In the genomic region with DNA sequence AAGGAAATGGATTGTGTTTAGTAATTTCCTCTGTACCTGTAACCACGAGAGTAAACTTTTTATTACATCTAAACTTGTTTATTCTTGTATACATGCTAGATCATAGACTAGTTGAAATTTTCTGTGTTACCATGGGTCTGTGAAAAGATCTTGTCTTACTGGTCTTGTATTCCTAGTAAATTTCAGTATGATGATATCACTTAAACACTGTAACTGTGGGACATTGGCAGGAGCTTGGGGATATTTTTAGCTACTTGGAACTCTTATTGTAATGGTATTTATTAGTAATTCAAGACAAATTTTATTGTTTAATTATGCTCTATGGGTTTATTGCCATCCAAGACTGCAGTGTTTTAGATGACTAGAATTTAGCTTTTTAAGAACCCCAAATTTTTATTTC, we compare ENCODE assay signal across 12 cellular contexts. TPM values are rescaled to one million over a fixed set of nuclear protein-coding genes. Genes with fewer than 3 reads are reported as not detected.
DNase-seq lines count a peak whose midpoint lies in the region; ATAC-seq and TF ChIP-seq lines count a peak whose summit lies in the region.
"Had no signal": no experiment of that assay in that cellular context is flagged by ENCODE, and none has a peak within 500 bp of the region (broad histone marks: within the 10 kb centered on the region; RNA-seq: fewer than 3 reads in every experiment).

No MANE protein-coding gene starts in this region.

- ATAC-seq in GM23338 (no peak), gastroesophageal sphincter (no peak)

- H3K4me3 ChIP-seq in GM23338 (no peak overlapping the region), astrocyte of the spinal cord (ENCODE audit: low read depth, low read length) (no peak overlapping the region), gastroesophageal sphincter (no peak overlapping the region)

- no peak for TF ChIP-seq EP300 in gastroesophageal sphincter (IDR thresholded peaks at IDR 0.05)

- peaks cover 23% of the 10 kb centered on the region for H3K79me2 ChIP-seq in GM23338 (replicated peaks; ENCODE audit: insufficient read depth)

- no peak overlapping the region for H3K4me2 ChIP-seq in GM23338

- no peaks in the 10 kb centered on the region for H4K20me1 ChIP-seq in GM23338 (replicated peaks; ENCODE audit: insufficient read depth)

- H3K27ac ChIP-seq in GM23338 (ENCODE audit: low read depth) (no peak overlapping the region), gastroesophageal sphincter (peak overlapping the region in 3 of 4 donors; percentile 78 to 84 (median 81))

- no peaks in the 10 kb centered on the region for H3K9me3 Mint-ChIP-seq in GM23338
- H3K9me3 Mint-ChIP-seq in activated CD4-positive, alpha-beta memory T cell treated with anti-CD3 and anti-CD28 coated beads, Interleukin-2, amount 10 ng/mL, durations not matched to agents 7 days and 5 days: no peaks in the 10 kb centered on the region
- H3K9me3 Mint-ChIP-seq: activated T-helper 1 cell treated with anti-CD3 and anti-CD28 coated beads, Interleukin-12 subunit alpha, Interleukin-12 subunit beta, Interleukin-2, Interleukin-4 antibody, amounts not matched to agents 30 ng/mL and 10 ng/mL and 1 ng/mL, durations not matched to agents 14 hours and 24 hours and 36 hours; dendritic cell treated with granulocyte-macrophage colony-stimulating factor and Interleukin-4, amounts not matched to agents 40 ng/mL and 50 ng/mL, for 4 days; naive B cell had no signal

- H3F3A ChIP-seq in GM23338 (replicated peaks; ENCODE audit: low read depth): no peaks in the 10 kb centered on the region

- H3K27me3 Mint-ChIP-seq in GM23338 (ENCODE audit: insufficient read depth, low read depth, poor library complexity): peaks cover 5% of the 10 kb centered on the region
- no peaks in the 10 kb centered on the region for H3K27me3 Mint-ChIP-seq in activated CD4-positive, alpha-beta memory T cell treated with anti-CD3 and anti-CD28 coated beads, Interleukin-2, amount 10 ng/mL, durations not matched to agents 7 days and 5 days
- H3K27me3 Mint-ChIP-seq: dendritic cell treated with granulocyte-macrophage colony-stimulating factor and Interleukin-4, amounts not matched to agents 40 ng/mL and 50 ng/mL, for 4 days; naive B cell had no signal

- TF ChIP-seq CTCF in GM23338 (conservative IDR thresholded peaks at IDR 0.05; ENCODE audit: low read depth in 2 of 2) (no peak), astrocyte of the spinal cord (IDR thresholded peaks at IDR 0.05; ENCODE audit: low read depth, low read length) (no peak), gastroesophageal sphincter (IDR thresholded peaks at IDR 0.05) (no peak)

- H3K36me3 ChIP-seq in GM23338 (ENCODE audit: insufficient read depth): no peaks in the 10 kb centered on the region
- no peaks in the 10 kb centered on the region for H3K36me3 ChIP-seq in gastroesophageal sphincter

- no peaks in the 10 kb centered on the region for H3K36me3 Mint-ChIP-seq in GM23338 (ENCODE audit: low read depth)
- no peaks in the 10 kb centered on the region for H3K36me3 Mint-ChIP-seq in activated CD4-positive, alpha-beta memory T cell treated with anti-CD3 and anti-CD28 coated beads, Interleukin-2, amount 10 ng/mL, durations not matched to agents 7 days and 5 days (ENCODE audit: low read depth)

- no peak for TF ChIP-seq POLR2A in gastroesophageal sphincter (IDR thresholded peaks at IDR 0.05)

- H2AFZ ChIP-seq in GM23338: no peak overlapping the region

- POLR2A ChIA-PET in activated CD4-positive, alpha-beta memory T cell treated with anti-CD3 and anti-CD28 coated beads, Interleukin-2, amount 10 ng/mL, durations not matched to agents 7 days and 5 days (lab: Charles Lee): interaction anchor here (0.6 kb wide), 1 partner anchor 15 kb away, joined by 3 read pairs; no protein-coding TSS in a partner anchor

- H3K9me2 ChIP-seq in GM23338 (ENCODE audit: insufficient read depth): no peaks in the 10 kb centered on the region

- H3K27me3 ChIP-seq in GM23338 (ENCODE audit: insufficient read depth) (no peaks in the 10 kb centered on the region), gastroesophageal sphincter (no peaks in the 10 kb centered on the region)

- 0 out of 2 replicates have a peak overlapping the region, but pooled peaks have one; percentile 11 for H3K27ac Mint-ChIP-seq in GM23338
- H3K27ac Mint-ChIP-seq in activated CD4-positive, alpha-beta memory T cell treated with anti-CD3 and anti-CD28 coated beads, Interleukin-2, amount 10 ng/mL, durations not matched to agents 7 days and 5 days: no peak overlapping the region
- H3K27ac Mint-ChIP-seq: activated T-helper 1 cell treated with anti-CD3 and anti-CD28 coated beads, Interleukin-12 subunit alpha, Interleukin-12 subunit beta, Interleukin-2, Interleukin-4 antibody, amounts not matched to agents 30 ng/mL and 10 ng/mL and 1 ng/mL, durations not matched to agents 14 hours and 24 hours and 36 hours; dendritic cell treated with granulocyte-macrophage colony-stimulating factor and Interleukin-4, amounts not matched to agents 40 ng/mL and 50 ng/mL, for 4 days had no signal

- H3K4me1 ChIP-seq in GM23338 (ENCODE audit: insufficient read depth) (peaks cover 19% of the 10 kb centered on the region), gastroesophageal sphincter (peaks cover 3 to 58% (median 14%) of the 10 kb centered on the region in 3 donors)

- 5 to 50% methylated on average over 1 of the region's 1 CpG for WGBS in gastroesophageal sphincter (ENCODE audit: low coverage in 1 of 2), 2 donors

- DNase-seq in GM23338 (ENCODE audit: low spot score) (no peak), astrocyte of the spinal cord (ENCODE audit: low read depth, low spot score) (peak; percentile 76), superior temporal gyrus (ENCODE audit: extremely low spot score) (peak; percentile 71), DMS153 treated with DMSO at 0.1 percent for 48 hours (lab: John Stamatoyannopoulos, UW; ENCODE audit: unreplicated experiment) (no peak), GOT3 (lab: John Stamatoyannopoulos, UW) (no peak)
- no peak for DNase-seq in activated CD4-positive, alpha-beta memory T cell treated with anti-CD3 and anti-CD28 coated beads, Interleukin-2, amount 10 ng/mL, durations not matched to agents 7 days and 5 days
- DNase-seq: naive B cell, NCI-H1048, NCI-H748 treated with DMSO at 0.1 percent for 48 hours had no signal

- in situ Hi-C loops in astrocyte of the spinal cord (cut with HindIII; ENCODE audit: low sequenced_read_pairs): no loop called here

- peaks cover 35% of the 10 kb centered on the region for H3K4me1 Mint-ChIP-seq in GM23338
- peaks cover 57% of the 10 kb centered on the region for H3K4me1 Mint-ChIP-seq in activated CD4-positive, alpha-beta memory T cell treated with anti-CD3 and anti-CD28 coated beads, Interleukin-2, amount 10 ng/mL, durations not matched to agents 7 days and 5 days

- no peak overlapping the region for H3K4me3 Mint-ChIP-seq in GM23338
- H3K4me3 Mint-ChIP-seq in activated CD4-positive, alpha-beta memory T cell treated with anti-CD3 and anti-CD28 coated beads, Interleukin-2, amount 10 ng/mL, durations not matched to agents 7 days and 5 days: no peak overlapping the region
- H3K4me3 Mint-ChIP-seq: activated T-helper 1 cell treated with anti-CD3 and anti-CD28 coated beads, Interleukin-12 subunit alpha, Interleukin-12 subunit beta, Interleukin-2, Interleukin-4 antibody, amounts not matched to agents 30 ng/mL and 10 ng/mL and 1 ng/mL, durations not matched to agents 14 hours and 24 hours and 36 hours; dendritic cell treated with granulocyte-macrophage colony-stimulating factor and Interleukin-4, amounts not matched to agents 40 ng/mL and 50 ng/mL, for 4 days; naive B cell had no signal

- H3K9me3 ChIP-seq in gastroesophageal sphincter: no peaks in the 10 kb centered on the region

- CTCF ChIA-PET in activated CD4-positive, alpha-beta memory T cell treated with anti-CD3 and anti-CD28 coated beads, Interleukin-2, amount 10 ng/mL, durations not matched to agents 7 days and 5 days (lab: Charles Lee): interaction anchor here (0.7 kb wide), 1 partner anchor 15 kb away, joined by 3 read pairs; no protein-coding TSS in a partner anchor

TF ChIP-seq in GM23338, 12 proteins besides CTCF, POLR2A, EP300 and RAD21 (continues in another document):
- TF ChIP-seq NANOG (IDR thresholded peaks at IDR 0.05; ENCODE audit: borderline replicate concordance) (no peak), JUNB (IDR thresholded peaks at IDR 0.05; ENCODE audit: unreplicated experiment) (no peak), EZH2 (IDR thresholded peaks at IDR 0.05; ENCODE audit: low read depth, unreplicated experiment) (no peak), ZNF114 (CRISPR knock-in tag; IDR thresholded peaks at IDR 0.05) (no peak)

RNA-seq across cellular contexts. Expression of gene TULP4, which starts 25.9 kb away (rescaled TPM):
- total RNA-seq in GM23338 (2014; rRNA removed; shearing (Covaris generic)): 46.6 and 50.2 TPM in 2 replicates
- 29.6 and 31.2 TPM in 2 replicates for polyA plus RNA-seq in GM23338 (2016; fragmentation: Nextera tagmentation; extraction: Ambion mirVana)
- 100 to 1,000 TPM; 159 to 244 (median 201) TPM for total RNA-seq in gastroesophageal sphincter
- 10 to 100 TPM; 25.0 to 27.0 TPM for total RNA-seq in activated CD4-positive, alpha-beta memory T cell treated with anti-CD3 and anti-CD28 coated beads, Interleukin-2, amount 10 ng/mL, durations not matched to agents 7 days and 5 days

Comparison
In these comparisons a context has a peak if more than half of its experiments do, and no peak if none do; other contexts are left out.
1. DNase-seq: peak in astrocyte of the spinal cord (single experiment) and superior temporal gyrus (single experiment); none in GM23338 (single experiment), activated CD4-positive, alpha-beta memory T cell treated with anti-CD3 and anti-CD28 coated beads, Interleukin-2, amount 10 ng/mL, durations not matched to agents 7 days and 5 days (single experiment), DMS153 treated with DMSO at 0.1 percent for 48 hours (single experiment) and GOT3 (single experiment).